25 cellular contexts compared by ENCODE assay signal in the genomic region with DNA sequence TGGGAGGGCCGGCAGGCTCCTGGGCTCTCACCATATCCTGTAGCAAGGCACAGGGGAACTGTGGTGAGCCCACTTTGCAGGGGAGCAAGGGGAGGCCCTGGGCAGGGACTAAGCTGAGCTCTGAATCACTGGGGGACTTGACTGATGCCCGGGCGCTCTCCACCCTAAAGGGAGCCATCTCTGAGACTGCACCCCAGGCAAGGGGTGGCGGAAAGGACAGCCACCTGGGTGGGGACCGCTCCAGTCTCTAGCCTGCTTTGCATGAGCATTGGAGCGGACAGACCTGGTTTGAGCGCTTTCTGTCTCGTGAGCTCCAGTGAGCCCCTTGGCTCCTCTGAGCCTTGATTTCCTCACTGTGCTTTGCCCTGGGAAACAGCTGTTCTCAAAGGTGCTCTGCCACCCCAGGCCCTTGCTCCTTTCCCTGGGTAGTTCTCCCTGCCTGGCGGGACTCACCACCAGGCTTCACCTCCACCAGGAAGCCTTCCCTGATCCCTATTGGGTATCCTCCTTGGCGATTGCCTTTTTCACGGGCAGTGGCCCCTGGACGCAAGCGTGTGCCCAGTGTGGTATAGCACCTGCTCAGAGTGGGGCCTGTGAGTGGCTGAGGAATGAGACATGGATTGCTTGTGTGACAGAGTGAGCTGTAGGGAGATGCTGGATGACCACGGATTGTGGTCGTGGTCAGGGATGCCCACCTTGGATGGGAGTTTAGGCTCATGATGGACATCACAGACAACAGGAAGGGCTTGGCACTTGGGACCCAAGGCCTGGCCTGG. TPM values are rescaled to one million over a fixed set of nuclear protein-coding genes. Genes with fewer than 3 reads are reported as not detected.
DNase-seq lines count a peak whose midpoint lies in the region; ATAC-seq and TF ChIP-seq lines count a peak whose summit lies in the region.
"Had no signal": no experiment of that assay in that cellular context is flagged by ENCODE, and none has a peak within 500 bp of the region (broad histone marks: within the 10 kb centered on the region; RNA-seq: fewer than 3 reads in every experiment).

No MANE protein-coding gene starts in this region.

- peaks cover 20% of the 10 kb centered on the region for H3K36me3 Mint-ChIP-seq in activated CD8-positive, alpha-beta memory T cell treated with anti-CD3 and anti-CD28 coated beads, Interleukin-2, amount 10 ng/mL, durations not matched to agents 7 days and 5 days
- peaks cover 13% of the 10 kb centered on the region for H3K36me3 Mint-ChIP-seq in central memory CD8-positive, alpha-beta T cell (ENCODE audit: insufficient read depth)

- H2BK15ac ChIP-seq in mesenchymal stem cell (ENCODE audit: low read depth, poor library complexity, severe bottlenecking) = no peak overlapping the region

- H3K4me2 ChIP-seq in mesenchymal stem cell (ENCODE audit: low read length, poor library complexity, severe bottlenecking) = no peak overlapping the region
- H3K4me2 ChIP-seq: hepatocyte, KMS-11 had no signal

- H3K27me3 ChIP-seq in sigmoid colon (no peaks in the 10 kb centered on the region), mesenchymal stem cell (ENCODE audit: control insufficient read depth in 1 of 2, insufficient read depth in 1 of 2, low read length in 2 of 2) (peaks cover 44 to 49% of the 10 kb centered on the region in 2 experiments)
- H3K27me3 ChIP-seq: neutrophil, thyroid gland had no signal

- H3K18ac ChIP-seq in mesenchymal stem cell (ENCODE audit: low read depth in 1 of 2, low read length in 2 of 2) = no peak overlapping the region

- H4K8ac ChIP-seq in mesenchymal stem cell (ENCODE audit: low read length) = no peak overlapping the region

- H3K4me1 Mint-ChIP-seq in activated CD8-positive, alpha-beta memory T cell treated with anti-CD3 and anti-CD28 coated beads, Interleukin-2, amount 10 ng/mL, durations not matched to agents 7 days and 5 days = peaks cover 21% of the 10 kb centered on the region
- peaks cover 30% of the 10 kb centered on the region for H3K4me1 Mint-ChIP-seq in central memory CD8-positive, alpha-beta T cell

- H3K27me3 Mint-ChIP-seq in activated CD8-positive, alpha-beta memory T cell treated with anti-CD3 and anti-CD28 coated beads, Interleukin-2, amount 10 ng/mL, durations not matched to agents 7 days and 5 days = no peaks in the 10 kb centered on the region
- no peaks in the 10 kb centered on the region for H3K27me3 Mint-ChIP-seq in central memory CD8-positive, alpha-beta T cell

- no peaks in the 10 kb centered on the region for H3K79me1 ChIP-seq in mesenchymal stem cell (replicated peaks; ENCODE audit: low read length, poor library complexity, severe bottlenecking)

- no peak overlapping the region for H2BK120ac ChIP-seq in mesenchymal stem cell (ENCODE audit: low read depth, low read length)

- TF ChIP-seq POLR2A in sigmoid colon (IDR thresholded peaks at IDR 0.05) = no peak

- H3K4me1 ChIP-seq in HEK293 (ENCODE audit: control insufficient read depth, insufficient read depth, low read length) = 0 out of 2 replicates have a peak, but pooled peaks cover 3% of the 10 kb centered on the region
- peaks cover 0 to 17% (median 9%) of the 10 kb centered on the region in 4 donors for H3K4me1 ChIP-seq in sigmoid colon
- peaks cover 12% of the 10 kb centered on the region for H3K4me1 ChIP-seq in mesenchymal stem cell (ENCODE audit: control insufficient read depth, insufficient read depth, low read depth, low read length)
- H3K4me1 ChIP-seq: foreskin keratinocyte, left lung, thyroid gland had no signal

- CTCF ChIA-PET in activated CD8-positive, alpha-beta memory T cell treated with anti-CD3 and anti-CD28 coated beads, Interleukin-2, amount 10 ng/mL, durations not matched to agents 7 days and 5 days (lab: Charles Lee) = no interaction called here
- CTCF ChIA-PET in HEK293 (lab: Yijun Ruan, JAX) = no interaction called here

- H3K4me3 Mint-ChIP-seq in activated CD8-positive, alpha-beta memory T cell treated with anti-CD3 and anti-CD28 coated beads, Interleukin-2, amount 10 ng/mL, durations not matched to agents 7 days and 5 days = no peak overlapping the region
- no peak overlapping the region for H3K4me3 Mint-ChIP-seq in central memory CD8-positive, alpha-beta T cell
- H3K4me3 Mint-ChIP-seq: immature natural killer cell had no signal

- H3K27ac Mint-ChIP-seq in activated CD8-positive, alpha-beta memory T cell treated with anti-CD3 and anti-CD28 coated beads, Interleukin-2, amount 10 ng/mL, durations not matched to agents 7 days and 5 days = no peak overlapping the region
- peak overlapping the region; percentile 69 for H3K27ac Mint-ChIP-seq in central memory CD8-positive, alpha-beta T cell (ENCODE audit: low read depth)

- intact Hi-C loops in sigmoid colon (cut with DNase I) = no loop called here

- no peak overlapping the region for H3K9ac ChIP-seq in mesenchymal stem cell (ENCODE audit: low read length)
- H3K9ac ChIP-seq: KMS-11 had no signal

- ATAC-seq in activated CD8-positive, alpha-beta memory T cell treated with anti-CD3 and anti-CD28 coated beads, Interleukin-2, amount 10 ng/mL, durations not matched to agents 7 days and 5 days = no peak
- no peak for ATAC-seq in central memory CD8-positive, alpha-beta T cell (replicated peaks; ENCODE audit: extremely low read depth, poor library complexity, severe bottlenecking)
- ATAC-seq in GM18909 (IDR thresholded peaks at IDR 0.05; ENCODE audit: poor library complexity, unreplicated experiment) (no peak), HG03457 (IDR thresholded peaks at IDR 0.05; ENCODE audit: unreplicated experiment) (no peak)
- ATAC-seq: foreskin keratinocyte; left lung; stimulated activated naive CD8-positive, alpha-beta T cell treated with anti-CD3 and anti-CD28 coated beads, Interleukin-15, Interleukin-2, amounts not matched to agents 100 U/mL and 50 U/mL, for 24 hours had no signal

- H2AFZ ChIP-seq in mesenchymal stem cell (ENCODE audit: low read depth, low read length) = no peak overlapping the region
- H2AFZ ChIP-seq: hepatocyte had no signal

- no peak overlapping the region for H2AK5ac ChIP-seq in mesenchymal stem cell (ENCODE audit: low read length, severe bottlenecking)

- 83 to 87% methylated on average over 15 of the region's 15 CpGs for WGBS in sigmoid colon, 2 donors
- 87% methylated on average over 15 of the region's 15 CpGs for WGBS in mesenchymal stem cell

- no peak overlapping the region for H3K14ac ChIP-seq in mesenchymal stem cell (ENCODE audit: low read length in 2 of 2)

- H3K27ac ChIP-seq in HEK293 (ENCODE audit: extremely low read depth, low read depth, low read length) (no peak overlapping the region), sigmoid colon (no peak overlapping the region), mesenchymal stem cell (ENCODE audit: low read length, poor library complexity, severe bottlenecking) (no peak overlapping the region)
- H3K27ac ChIP-seq: foreskin keratinocyte, hepatocyte, KMS-11, left lung, neutrophil, thyroid gland had no signal

- H3K4me3 ChIP-seq in HEK293 (ENCODE audit: low read depth, low read length) (no peak overlapping the region), sigmoid colon (no peak overlapping the region), mesenchymal stem cell (ENCODE audit: insufficient read depth in 1 of 2, low read depth in 1 of 2, low read length in 2 of 2) (no peak overlapping the region)
- H3K4me3 ChIP-seq: hepatocyte, left lung, thyroid gland had no signal

- no peak overlapping the region for H2BK12ac ChIP-seq in mesenchymal stem cell (ENCODE audit: low read length in 2 of 2)

- no peak overlapping the region for H3K23ac ChIP-seq in mesenchymal stem cell (ENCODE audit: low read length in 2 of 2)

- H2BK5ac ChIP-seq in mesenchymal stem cell (ENCODE audit: low read depth, low read length, poor library complexity, severe bottlenecking) = no peak overlapping the region

- TF ChIP-seq EP300 in sigmoid colon (IDR thresholded peaks at IDR 0.05) = no peak

- H3K36me3 ChIP-seq in HEK293 (ENCODE audit: control insufficient read depth in 2 of 2, insufficient read depth in 1 of 2, low read length in 2 of 2) (no peaks in the 10 kb centered on the region), sigmoid colon (no peaks in the 10 kb centered on the region), mesenchymal stem cell (ENCODE audit: control insufficient read depth in 1 of 2, insufficient read depth in 2 of 2, low read depth in 1 of 2, low read length in 2 of 2) (no peaks in the 10 kb centered on the region)
- H3K36me3 ChIP-seq: thyroid gland had no signal

- no peak overlapping the region for H3K4ac ChIP-seq in mesenchymal stem cell (ENCODE audit: low read depth in 1 of 2, low read length in 2 of 2)

- H4K91ac ChIP-seq in mesenchymal stem cell (ENCODE audit: low read length) = no peak overlapping the region

- DNase-seq in activated CD8-positive, alpha-beta memory T cell treated with anti-CD3 and anti-CD28 coated beads, Interleukin-2, amount 50 U/mL, for 48 hours = peak; percentile 42
- no peak for DNase-seq in activated CD8-positive, alpha-beta memory T cell treated with anti-CD3 and anti-CD28 coated beads, Interleukin-2, amount 10 ng/mL, durations not matched to agents 7 days and 5 days
- no peak for DNase-seq in central memory CD8-positive, alpha-beta T cell (ENCODE audit: low spot score in 2 of 2)
- DNase-seq in sigmoid colon = peak; percentile 46
- DNase-seq in mesenchymal stem cell = no peak
- DNase-seq: 8988T; activated CD4-positive, alpha-beta T cell treated with anti-CD3 and anti-CD28 coated beads for 1 hour; activated CD8-positive, alpha-beta memory T cell treated with anti-CD3 and anti-CD28 coated beads for 24 hours; DMS79 treated with DMSO at 0.1 percent for 48 hours; effector CD8-positive, alpha-beta T cell; foreskin keratinocyte; immature natural killer cell; left lung; NCI-H1694 treated with DMSO at 0.1 percent for 48 hours; NCI-H748 treated with DMSO at 0.1 percent for 48 hours; SHP77; stimulated activated CD4-positive, alpha-beta T cell treated with anti-CD3 and anti-CD28 coated beads, Interleukin-2, amount 100 ng/mL, for 48 hours; stimulated activated naive CD8-positive, alpha-beta T cell treated with anti-CD3 and anti-CD28 coated beads, Interleukin-15, Interleukin-2, amounts not matched to agents 100 U/mL and 50 U/mL, for 24 hours; thyroid gland had no signal

- no peak for TF ChIP-seq CTCF in HEK293 (tag by site-specific recombination; IDR thresholded peaks at IDR 0.05)
- TF ChIP-seq CTCF in sigmoid colon (IDR thresholded peaks at IDR 0.05) = no peak

- POLR2A ChIA-PET in HEK293 (lab: Yijun Ruan, JAX) = no interaction called here

- no peaks in the 10 kb centered on the region for H3K9me3 Mint-ChIP-seq in activated CD8-positive, alpha-beta memory T cell treated with anti-CD3 and anti-CD28 coated beads, Interleukin-2, amount 10 ng/mL, durations not matched to agents 7 days and 5 days (ENCODE audit: low read depth)
- peaks cover 6% of the 10 kb centered on the region for H3K9me3 Mint-ChIP-seq in central memory CD8-positive, alpha-beta T cell

- no peaks in the 10 kb centered on the region for H3K9me3 ChIP-seq in HEK293 (ENCODE audit: control insufficient read depth, insufficient read depth, low read depth, low read length)
- peaks cover 0 to 5% (median 0%) of the 10 kb centered on the region in 4 donors for H3K9me3 ChIP-seq in sigmoid colon
- H3K9me3 ChIP-seq in mesenchymal stem cell (ENCODE audit: control insufficient read depth, low read length) = peaks cover 15% of the 10 kb centered on the region
- H3K9me3 ChIP-seq: neutrophil, thyroid gland had no signal

RNA-seq across cellular contexts. Expression of a gene that starts 24.4 kb away (rescaled TPM):
- 100 to 1,000 TPM; 125 to 170 TPM for total RNA-seq in activated CD8-positive, alpha-beta memory T cell treated with anti-CD3 and anti-CD28 coated beads, Interleukin-2, amount 10 ng/mL, durations not matched to agents 7 days and 5 days
- 10 to 100 TPM in 2 of 4 donors, 1 to 10 TPM in 2; 8.9 to 65.1 (median 12.3) TPM for total RNA-seq in sigmoid colon
- 10 to 100 TPM in 1 of 3 donors, 1 to 10 TPM in 2; 3.0 to 42.5 (median 4.4) TPM for polyA plus RNA-seq in sigmoid colon
- polyA plus RNA-seq in mesenchymal stem cell (2013, experiment 1 of 2) = not detected
- not detected for polyA plus RNA-seq in mesenchymal stem cell (2013, experiment 2 of 2)
- total RNA-seq: foreskin keratinocyte had no signal
- polyA plus RNA-seq: foreskin keratinocyte had no signal

Comparison
In these comparisons a context has a peak if more than half of its experiments do, and no peak if none do; other contexts are left out.
1. DNase-seq: peak in activated CD8-positive, alpha-beta memory T cell treated with anti-CD3 and anti-CD28 coated beads, Interleukin-2, amount 50 U/mL, for 48 hours (single experiment) and sigmoid colon (single experiment); none in activated CD8-positive, alpha-beta memory T cell treated with anti-CD3 and anti-CD28 coated beads, Interleukin-2, amount 10 ng/mL, durations not matched to agents 7 days and 5 days (single experiment), central memory CD8-positive, alpha-beta T cell (0 of 2) and mesenchymal stem cell (single experiment).